In genomic region chr12:106112094-106112822, GRCh38 we compare ENCODE assay signal across 1 cellular context.
TF ChIP-seq lines count a peak whose summit lies in the region.

No MANE protein-coding gene starts in this region.

TF ChIP-seq in GM23338, 12 proteins besides CTCF, POLR2A, EP300 and RAD21 (continued from another document):
- TF ChIP-seq NANOG (IDR thresholded peaks at IDR 0.05; ENCODE audit: borderline replicate concordance) (no peak), JUNB (IDR thresholded peaks at IDR 0.05; ENCODE audit: unreplicated experiment) (no peak), ZNF331 (CRISPR knock-in tag; IDR thresholded peaks at IDR 0.05; ENCODE audit: low read depth) (no peak), EZH2 (IDR thresholded peaks at IDR 0.05; ENCODE audit: low read depth, unreplicated experiment) (no peak), CREB1 (CRISPR knock-in tag; IDR thresholded peaks at IDR 0.05; ENCODE audit: low read depth) (no peak), ZNF114 (CRISPR knock-in tag; IDR thresholded peaks at IDR 0.05) (no peak), STAT1 (IDR thresholded peaks at IDR 0.05; ENCODE audit: unreplicated experiment) (no peak)
